In the genomic region with DNA sequence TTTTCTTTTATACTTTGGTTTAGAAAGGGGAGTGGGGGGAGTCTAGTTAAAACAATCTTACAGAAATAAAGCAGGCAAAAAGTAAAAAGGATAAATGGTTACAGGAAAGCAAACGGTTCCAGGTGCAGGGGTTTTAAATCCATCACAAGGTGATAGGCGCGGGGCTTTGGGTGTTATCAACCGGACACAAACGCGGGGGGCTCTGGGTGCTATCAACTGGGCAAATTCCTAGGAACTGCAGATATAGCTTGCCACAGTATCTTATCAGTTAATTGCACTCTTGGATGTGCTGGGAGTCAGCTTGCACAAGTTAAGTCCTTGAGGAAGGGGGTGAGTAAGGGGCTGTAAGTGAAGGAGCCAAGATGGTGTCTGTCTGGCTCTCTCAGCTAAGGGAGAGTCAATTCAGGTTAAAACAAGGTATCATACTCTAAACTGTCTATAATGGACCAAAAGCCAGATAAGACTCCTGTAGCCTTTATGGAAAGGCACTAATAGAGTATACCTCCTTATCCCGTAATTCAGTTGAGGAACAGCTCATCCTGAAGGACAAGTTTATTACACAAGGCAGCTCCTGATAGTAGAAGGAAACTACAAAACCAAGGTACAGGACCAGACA, we compare ENCODE assay signal across 1 cellular context.
TF ChIP-seq lines count a peak whose summit lies in the region.

No MANE protein-coding gene starts in this region.

TF ChIP-seq in K562, 482 proteins besides CTCF, POLR2A, EP300 and RAD21 (continued from another document):
- TF ChIP-seq, protein P1, sequence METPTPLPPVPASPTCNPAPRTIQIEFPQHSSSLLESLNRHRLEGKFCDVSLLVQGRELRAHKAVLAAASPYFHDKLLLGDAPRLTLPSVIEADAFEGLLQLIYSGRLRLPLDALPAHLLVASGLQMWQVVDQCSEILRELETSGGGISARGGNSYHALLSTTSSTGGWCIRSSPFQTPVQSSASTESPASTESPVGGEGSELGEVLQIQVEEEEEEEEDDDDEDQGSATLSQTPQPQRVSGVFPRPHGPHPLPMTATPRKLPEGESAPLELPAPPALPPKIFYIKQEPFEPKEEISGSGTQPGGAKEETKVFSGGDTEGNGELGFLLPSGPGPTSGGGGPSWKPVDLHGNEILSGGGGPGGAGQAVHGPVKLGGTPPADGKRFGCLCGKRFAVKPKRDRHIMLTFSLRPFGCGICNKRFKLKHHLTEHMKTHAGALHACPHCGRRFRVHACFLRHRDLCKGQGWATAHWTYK (CRISPR knock-in tag; IDR thresholded peaks at IDR 0.05): peak; percentile 88
- TF ChIP-seq ZNF583 (CRISPR knock-in tag; IDR thresholded peaks at IDR 0.05): peak; percentile 96
- TF ChIP-seq, protein P2, sequence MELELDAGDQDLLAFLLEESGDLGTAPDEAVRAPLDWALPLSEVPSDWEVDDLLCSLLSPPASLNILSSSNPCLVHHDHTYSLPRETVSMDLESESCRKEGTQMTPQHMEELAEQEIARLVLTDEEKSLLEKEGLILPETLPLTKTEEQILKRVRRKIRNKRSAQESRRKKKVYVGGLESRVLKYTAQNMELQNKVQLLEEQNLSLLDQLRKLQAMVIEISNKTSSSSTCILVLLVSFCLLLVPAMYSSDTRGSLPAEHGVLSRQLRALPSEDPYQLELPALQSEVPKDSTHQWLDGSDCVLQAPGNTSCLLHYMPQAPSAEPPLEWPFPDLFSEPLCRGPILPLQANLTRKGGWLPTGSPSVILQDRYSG (tag; conservative IDR thresholded peaks at IDR 0.05; ENCODE audit: low read depth): peak; percentile 79
- TF ChIP-seq KLF16 (IDR thresholded peaks at IDR 0.05): peak; percentile 86
- TF ChIP-seq, protein P3, sequence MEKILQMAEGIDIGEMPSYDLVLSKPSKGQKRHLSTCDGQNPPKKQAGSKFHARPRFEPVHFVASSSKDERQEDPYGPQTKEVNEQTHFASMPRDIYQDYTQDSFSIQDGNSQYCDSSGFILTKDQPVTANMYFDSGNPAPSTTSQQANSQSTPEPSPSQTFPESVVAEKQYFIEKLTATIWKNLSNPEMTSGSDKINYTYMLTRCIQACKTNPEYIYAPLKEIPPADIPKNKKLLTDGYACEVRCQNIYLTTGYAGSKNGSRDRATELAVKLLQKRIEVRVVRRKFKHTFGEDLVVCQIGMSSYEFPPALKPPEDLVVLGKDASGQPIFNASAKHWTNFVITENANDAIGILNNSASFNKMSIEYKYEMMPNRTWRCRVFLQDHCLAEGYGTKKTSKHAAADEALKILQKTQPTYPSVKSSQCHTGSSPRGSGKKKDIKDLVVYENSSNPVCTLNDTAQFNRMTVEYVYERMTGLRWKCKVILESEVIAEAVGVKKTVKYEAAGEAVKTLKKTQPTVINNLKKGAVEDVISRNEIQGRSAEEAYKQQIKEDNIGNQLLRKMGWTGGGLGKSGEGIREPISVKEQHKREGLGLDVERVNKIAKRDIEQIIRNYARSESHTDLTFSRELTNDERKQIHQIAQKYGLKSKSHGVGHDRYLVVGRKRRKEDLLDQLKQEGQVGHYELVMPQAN (IDR thresholded peaks at IDR 0.05; ENCODE audit: borderline replicate concordance): no peak
- peak; percentile 94 for TF ChIP-seq ZNF766 (CRISPR knock-in tag; conservative IDR thresholded peaks at IDR 0.05)
- TF ChIP-seq, protein P4, sequence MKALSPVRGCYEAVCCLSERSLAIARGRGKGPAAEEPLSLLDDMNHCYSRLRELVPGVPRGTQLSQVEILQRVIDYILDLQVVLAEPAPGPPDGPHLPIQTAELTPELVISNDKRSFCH (CRISPR knock-in tag; IDR thresholded peaks at IDR 0.05): no peak
- TF ChIP-seq, protein P4 (tag; IDR thresholded peaks at IDR 0.05): peak; percentile 95
- peak in 1 of 2 experiments; percentile 53; a peak in 1 of 4 replicates for TF ChIP-seq MAZ (CRISPR knock-in tag; conservative IDR thresholded peaks at IDR 0.05 in 1 of 2, IDR thresholded peaks at IDR 0.05 in 1 of 2)
- TF ChIP-seq KLF1 (tag; IDR thresholded peaks at IDR 0.05): no peak
- no peak for TF ChIP-seq ZNF174 (CRISPR knock-in tag; IDR thresholded peaks at IDR 0.05)
- no peak for TF ChIP-seq SRSF7 (optimal IDR thresholded peaks at IDR 0.05; ENCODE audit: low read depth, low read length)
- TF ChIP-seq MTF1 (CRISPR knock-in tag; IDR thresholded peaks at IDR 0.05; ENCODE audit: borderline replicate concordance): peak; percentile 64; the same call in 1 of the 2 replicates
- TF ChIP-seq TRIM28 (IDR thresholded peaks at IDR 0.05): no peak
- peak; percentile 89 for TF ChIP-seq ZNF311 (CRISPR knock-in tag; IDR thresholded peaks at IDR 0.05)
- no peak for TF ChIP-seq MYC (IDR thresholded peaks at IDR 0.05; ENCODE audit: low read depth, low read length)
- TF ChIP-seq MYC (CRISPR knock-in tag; IDR thresholded peaks at IDR 0.05; ENCODE audit: borderline replicate concordance, low read depth): 0 out of 2 replicates have a peak, but pooled peaks have one; percentile 58
- no peak for TF ChIP-seq CSDE1 (IDR thresholded peaks at IDR 0.05)
- no peak for TF ChIP-seq ETV6 (IDR thresholded peaks at IDR 0.05; ENCODE audit: borderline replicate concordance in 1 of 2, low read depth in 2 of 2, low read length in 1 of 2)
- no peak for TF ChIP-seq ETV6 (CRISPR knock-in tag; IDR thresholded peaks at IDR 0.05; ENCODE audit: borderline replicate concordance)
- TF ChIP-seq TAF7 (tag; IDR thresholded peaks at IDR 0.05): 0 out of 2 replicates have a peak, but pooled peaks have one; percentile 10
- TF ChIP-seq TCF3 (CRISPR knock-in tag; IDR thresholded peaks at IDR 0.05): peak; percentile 84
- TF ChIP-seq, protein P5, sequence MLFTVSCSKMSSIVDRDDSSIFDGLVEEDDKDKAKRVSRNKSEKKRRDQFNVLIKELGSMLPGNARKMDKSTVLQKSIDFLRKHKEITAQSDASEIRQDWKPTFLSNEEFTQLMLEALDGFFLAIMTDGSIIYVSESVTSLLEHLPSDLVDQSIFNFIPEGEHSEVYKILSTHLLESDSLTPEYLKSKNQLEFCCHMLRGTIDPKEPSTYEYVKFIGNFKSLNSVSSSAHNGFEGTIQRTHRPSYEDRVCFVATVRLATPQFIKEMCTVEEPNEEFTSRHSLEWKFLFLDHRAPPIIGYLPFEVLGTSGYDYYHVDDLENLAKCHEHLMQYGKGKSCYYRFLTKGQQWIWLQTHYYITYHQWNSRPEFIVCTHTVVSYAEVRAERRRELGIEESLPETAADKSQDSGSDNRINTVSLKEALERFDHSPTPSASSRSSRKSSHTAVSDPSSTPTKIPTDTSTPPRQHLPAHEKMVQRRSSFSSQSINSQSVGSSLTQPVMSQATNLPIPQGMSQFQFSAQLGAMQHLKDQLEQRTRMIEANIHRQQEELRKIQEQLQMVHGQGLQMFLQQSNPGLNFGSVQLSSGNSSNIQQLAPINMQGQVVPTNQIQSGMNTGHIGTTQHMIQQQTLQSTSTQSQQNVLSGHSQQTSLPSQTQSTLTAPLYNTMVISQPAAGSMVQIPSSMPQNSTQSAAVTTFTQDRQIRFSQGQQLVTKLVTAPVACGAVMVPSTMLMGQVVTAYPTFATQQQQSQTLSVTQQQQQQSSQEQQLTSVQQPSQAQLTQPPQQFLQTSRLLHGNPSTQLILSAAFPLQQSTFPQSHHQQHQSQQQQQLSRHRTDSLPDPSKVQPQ (CRISPR knock-in tag; IDR thresholded peaks at IDR 0.05; ENCODE audit: borderline replicate concordance): no peak
- peak; percentile 83 for TF ChIP-seq HDAC8 (tag; IDR thresholded peaks at IDR 0.05)
- TF ChIP-seq MEIS2 (IDR thresholded peaks at IDR 0.05; ENCODE audit: partially characterized antibody): peak; percentile 29
- TF ChIP-seq NRF1 (conservative IDR thresholded peaks at IDR 0.05 in 1 of 2, IDR thresholded peaks at IDR 0.05 in 1 of 2): no peak
- TF ChIP-seq STAT5A (IDR thresholded peaks at IDR 0.05; ENCODE audit: borderline replicate concordance, low read length): peak; percentile 61; the same call in 1 of the 2 replicates
- peak; percentile 73 for TF ChIP-seq TAL1 (IDR thresholded peaks at IDR 0.05)
- peak in 1 of 2 experiments; percentile 80; a peak in 1 of 4 replicates for TF ChIP-seq TEAD1 (CRISPR knock-in tag; IDR thresholded peaks at IDR 0.05)
- peak; percentile 27; the same call in 1 of the 2 replicates for TF ChIP-seq DPF2 (IDR thresholded peaks at IDR 0.05)
- TF ChIP-seq ARNT (IDR thresholded peaks at IDR 0.05): no peak
